In genomic region chr1:27366113-27366410, GRCh38 we compare ENCODE assay signal across 9 cellular contexts. TPM values are rescaled to one million over a fixed set of nuclear protein-coding genes. Genes with fewer than 3 reads are reported as not detected.
A peak's percentile ranks its signal among the peaks of the same experiment; 100 is the strongest.
DNase-seq lines count a peak whose midpoint lies in the region; ATAC-seq, FAIRE-seq and TF ChIP-seq lines count a peak whose summit lies in the region.
"Had no signal": no experiment of that assay in that cellular context is flagged by ENCODE, and none has a peak within 500 bp of the region (broad histone marks: within the 10 kb centered on the region; RNA-seq: fewer than 3 reads in every experiment).

No MANE protein-coding gene starts in this region.

- H3K4me1 ChIP-seq in H1 (replicated peaks in 1 of 4; ENCODE audit: control insufficient read depth in 3 of 4, insufficient read depth in 4 of 4, low read length in 3 of 4) (peaks cover 3 to 18% (median 7%) of the 10 kb centered on the region in 4 experiments), mesenchymal stem cell (ENCODE audit: control insufficient read depth, insufficient read depth, low read depth, low read length) (peaks cover 13% of the 10 kb centered on the region)

- no peak overlapping the region for H2BK20ac ChIP-seq in H1 (ENCODE audit: low read length)

- H4K8ac ChIP-seq in H1 (ENCODE audit: extremely low read depth, insufficient read depth, low read length): peak overlapping the region; percentile 12; the same call in 1 of the 2 replicates
- peak overlapping the region; percentile 56 for H4K8ac ChIP-seq in mesenchymal stem cell (ENCODE audit: low read length)

- no peaks in the 10 kb centered on the region for H3K9me3 ChIP-seq in H1 (ENCODE audit: insufficient read depth in 2 of 2, low read depth in 1 of 2, low read length in 1 of 2)
- H3K9me3 ChIP-seq in mesenchymal stem cell (ENCODE audit: control insufficient read depth, low read length): no peaks in the 10 kb centered on the region

- H4K5ac ChIP-seq in H1 (ENCODE audit: insufficient read length, low read depth, low read length): peak overlapping the region; percentile 28

- 4% methylated on average over 22 of the region's 30 CpGs; no CpG with 5 or more reads in 1 of the 2 experiments for WGBS in H1 (ENCODE audit: extremely low coverage in 1 of 2, insufficient coverage in 1 of 2, insufficient read length in 1 of 2, insufficient replicate concordance in 2 of 2, low coverage in 1 of 2, low lambda C conversion rate in 2 of 2, missing lambda C conversion rate in 1 of 2), 2 experiments
- WGBS in mesenchymal stem cell: 0% methylated on average over 24 of the region's 30 CpGs

- H3K4ac ChIP-seq in H1 (replicated peaks; ENCODE audit: insufficient read length, low read depth, low read length) (no peak overlapping the region), mesenchymal stem cell (ENCODE audit: low read depth in 1 of 2, low read length in 2 of 2) (peak overlapping the region; percentile 64 to 84)

- H2BK12ac ChIP-seq in H1 (ENCODE audit: low read depth, low read length) (no peak overlapping the region), mesenchymal stem cell (ENCODE audit: low read length in 2 of 2) (no peak overlapping the region)

- H3K14ac ChIP-seq in H1 (ENCODE audit: insufficient read length): no peak overlapping the region
- H3K14ac ChIP-seq in mesenchymal stem cell (ENCODE audit: low read length in 2 of 2): peak overlapping the region; percentile 11 to 81

- H2BK120ac ChIP-seq in H1 (replicated peaks; ENCODE audit: low read depth, low read length): no peak overlapping the region
- peak overlapping the region; percentile 50 for H2BK120ac ChIP-seq in mesenchymal stem cell (ENCODE audit: low read depth, low read length)

- H2BK5ac ChIP-seq in H1 (ENCODE audit: low read depth, low read length): no peak overlapping the region
- peak overlapping the region; percentile 59 for H2BK5ac ChIP-seq in mesenchymal stem cell (ENCODE audit: low read depth, low read length, poor library complexity, severe bottlenecking)

- H3K18ac ChIP-seq in H1 (ENCODE audit: extremely low read depth, low read length): no peak overlapping the region
- H3K18ac ChIP-seq in mesenchymal stem cell (ENCODE audit: low read depth in 1 of 2, low read length in 2 of 2): peak overlapping the region; percentile 76 to 86

- CTCF ChIA-PET in H1 (lab: Charles Lee; ENCODE audit: partially characterized antibody): interaction anchor here (0.8 to 28.8 kb wide), 18 partner anchors 10 to 241 kb away, joined by 3 to 625 read pairs (median 8); partner anchors contain the start of genes CD164L2, FCN3, GPR3 and SYTL1

- peaks cover 2 to 10% (median 6%) of the 10 kb centered on the region in 4 experiments; a peak in 6 of 7 replicates for H3K27me3 ChIP-seq in H1 (replicated peaks in 1 of 4; ENCODE audit: control insufficient read depth in 3 of 4, extremely low read depth in 1 of 4, insufficient read depth in 3 of 4, low read length in 3 of 4)
- H3K27me3 ChIP-seq in mesenchymal stem cell (ENCODE audit: control insufficient read depth in 1 of 2, insufficient read depth in 1 of 2, low read length in 2 of 2): no peaks in the 10 kb centered on the region

- H4K20me1 ChIP-seq in H1 (replicated peaks in 1 of 2; ENCODE audit: control insufficient read depth in 1 of 2, insufficient read depth in 2 of 2, low read length in 2 of 2): peaks cover 0 to 2% of the 10 kb centered on the region in 2 experiments

- H3K9ac ChIP-seq in H1 (replicated peaks in 1 of 4; ENCODE audit: extremely low read depth in 1 of 4, low read depth in 3 of 4, low read length in 3 of 4) (peak overlapping the region in 3 of 4 experiments; percentile 45 to 73 (median 55); a peak in 5 of 7 replicates), mesenchymal stem cell (ENCODE audit: low read length) (peak overlapping the region; percentile 95)

- H3K4me2 ChIP-seq in H1 (ENCODE audit: insufficient read depth in 1 of 2, low read depth in 2 of 2, low read length in 2 of 2) (peak overlapping the region; percentile 85 to 97), mesenchymal stem cell (ENCODE audit: low read length, poor library complexity, severe bottlenecking) (peak overlapping the region; percentile 64)

- peak; percentile 86 for DNase-seq in EH (ENCODE audit: low read depth)
- DNase-seq in NCI-H748 treated with DMSO at 0.1 percent for 48 hours (lab: John Stamatoyannopoulos, UW): peak; percentile 54
- DNase-seq in activated CD8-positive, alpha-beta memory T cell treated with anti-CD3 and anti-CD28 coated beads, Interleukin-2, amount 50 U/mL, for 24 hours (ENCODE audit: extremely low read depth): peak; percentile 63
- DNase-seq in H1 (ENCODE audit: low read depth in 1 of 2, low spot score in 2 of 2): peak in 1 of 2 experiments; percentile 91
- peak; percentile 89 for DNase-seq in mesenchymal stem cell
- peak; percentile 36 for DNase-seq in stimulated activated CD8-positive, alpha-beta memory T cell treated with anti-CD3 and anti-CD28 coated beads, Interleukin-15, amount 100 ng/mL, for 1 hour (ENCODE audit: low read depth)

- H2AFZ ChIP-seq in H1 (ENCODE audit: low read length) (peak overlapping the region; percentile 41; the same call in 1 of the 2 replicates), mesenchymal stem cell (ENCODE audit: low read depth, low read length) (peak overlapping the region; percentile 18)

- FAIRE-seq in H1 (lab: Jason Lieb, UNC): no peak

- peak overlapping the region; percentile 27; the same call in 1 of the 2 replicates for H3K27ac ChIP-seq in H1 (ENCODE audit: low read depth, low read length)
- peak overlapping the region; percentile 94 for H3K27ac ChIP-seq in mesenchymal stem cell (ENCODE audit: low read length, poor library complexity, severe bottlenecking)

- no peaks in the 10 kb centered on the region for H3K79me1 ChIP-seq in H1 (ENCODE audit: low read depth, low read length)
- H3K79me1 ChIP-seq in mesenchymal stem cell (replicated peaks; ENCODE audit: low read length, poor library complexity, severe bottlenecking): peaks cover 11% of the 10 kb centered on the region

- H3K23ac ChIP-seq in H1 (ENCODE audit: insufficient read length) (no peak overlapping the region), mesenchymal stem cell (ENCODE audit: low read length in 2 of 2) (no peak overlapping the region)

- H3K23me2 ChIP-seq in H1 (ENCODE audit: low read depth, low read length): peaks cover 2% of the 10 kb centered on the region; the same call in 1 of the 2 replicates

- H2BK15ac ChIP-seq in H1 (ENCODE audit: low read length) (no peak overlapping the region), mesenchymal stem cell (ENCODE audit: low read depth, poor library complexity, severe bottlenecking) (peak overlapping the region; percentile 96)

- ATAC-seq in HG03025 (IDR thresholded peaks at IDR 0.05; ENCODE audit: low FRiP score, unreplicated experiment) (peak; percentile 20), GM19463 (IDR thresholded peaks at IDR 0.05; ENCODE audit: unreplicated experiment) (no peak)

- POLR2A ChIA-PET in H1 (lab: Charles Lee; ENCODE audit: partially characterized antibody): interaction anchor here (0.8 to 10.3 kb wide), 12 partner anchors 13 to 334 kb away, joined by 3 to 101 read pairs (median 4); partner anchors contain the start of gene CD164L2

- no peak for TF ChIP-seq EP300 in H1 (IDR thresholded peaks at IDR 0.05; ENCODE audit: borderline replicate concordance in 1 of 2, low read depth in 2 of 2, low read length in 2 of 2)

- H3K4me3 ChIP-seq in H1 (ENCODE audit: extremely low read depth in 1 of 4, insufficient read depth in 2 of 4, low read depth in 3 of 4, low read length in 4 of 4) (peak overlapping the region; percentile 62 to 71 (median 64)), mesenchymal stem cell (ENCODE audit: insufficient read depth in 1 of 2, low read depth in 1 of 2, low read length in 2 of 2) (peak overlapping the region; percentile 71 to 75)

- no peak overlapping the region for H4K91ac ChIP-seq in H1 (replicated peaks; ENCODE audit: insufficient read length, low read length)
- peak overlapping the region; percentile 70 for H4K91ac ChIP-seq in mesenchymal stem cell (ENCODE audit: low read length)

- no peak overlapping the region for H3K56ac ChIP-seq in H1 (replicated peaks; ENCODE audit: insufficient read length, low read depth, low read length)

- TF ChIP-seq CTCF in H1 (IDR thresholded peaks at IDR 0.05; ENCODE audit: control extremely low read depth in 1 of 3, insufficient read depth in 1 of 3, low read depth in 1 of 3, low read length in 3 of 3): no peak

- no peaks in the 10 kb centered on the region for H3K79me2 ChIP-seq in H1 (ENCODE audit: control insufficient read depth in 1 of 2, insufficient read depth in 2 of 2, low read length in 2 of 2)

- H2AK5ac ChIP-seq in H1 (ENCODE audit: low read depth, low read length): no peak overlapping the region
- no peak overlapping the region for H2AK5ac ChIP-seq in mesenchymal stem cell (ENCODE audit: low read length, severe bottlenecking)

- no peak for TF ChIP-seq RAD21 in H1 (IDR thresholded peaks at IDR 0.05 in 1 of 2, conservative IDR thresholded peaks at IDR 0.05 in 1 of 2; ENCODE audit: low read depth in 2 of 2, low read length in 2 of 2)

- H3K36me3 ChIP-seq in H1 (ENCODE audit: control insufficient read depth in 2 of 4, insufficient read depth in 4 of 4, low read length in 3 of 4) (no peaks in the 10 kb centered on the region), mesenchymal stem cell (ENCODE audit: control insufficient read depth in 1 of 2, insufficient read depth in 2 of 2, low read depth in 1 of 2, low read length in 2 of 2) (peaks cover 36 to 37% of the 10 kb centered on the region in 2 experiments)

- no peak for TF ChIP-seq POLR2A in H1 (IDR thresholded peaks at IDR 0.05; ENCODE audit: control extremely low read depth in 1 of 2, low read depth in 2 of 2, low read length in 2 of 2)

RNA-seq across cellular contexts. Expression of gene MAP3K6, which starts 0.7 kb away (rescaled TPM):
- 7.6 and 11.2 TPM in 2 replicates for total RNA-seq in H1 (2021; fragmentation: NEBNext Ultra II Directional; extraction: Animal tissue kit (Norgen Biotek cat#: 25700))
- 7.4 and 10.3 TPM in 2 replicates for polyA plus RNA-seq in H1 (2011; rRNA removed)
- polyA plus RNA-seq in H1 (2011; cell fraction: cytosol; rRNA removed): 6.7 TPM
- 40.8 TPM for polyA plus RNA-seq in H1 (2011; cell fraction: nucleus; rRNA removed)
- polyA plus RNA-seq in H1 (2012, experiment 1 of 2): 8.5 to 12.5 TPM (median 9.7 TPM) in 4 replicates
- polyA plus RNA-seq in H1 (2012, experiment 2 of 2): 9.5 TPM
- polyA plus RNA-seq in H1 (2013, experiment 1 of 2): 10.9 TPM
- 10.7 TPM for polyA plus RNA-seq in H1 (2013, experiment 2 of 2)
- 4.6 and 5.6 TPM in 2 replicates for polyA minus RNA-seq in H1 (2011; rRNA and poly(A)+ RNA removed)
- 2.6 TPM for polyA minus RNA-seq in H1 (2011; cell fraction: cytosol; rRNA and poly(A)+ RNA removed)
- 11.6 TPM for polyA minus RNA-seq in H1 (2011; cell fraction: nucleus; rRNA and poly(A)+ RNA removed)
- 27.2 TPM for polyA plus RNA-seq in mesenchymal stem cell (2013, experiment 1 of 2)
- polyA plus RNA-seq in mesenchymal stem cell (2013, experiment 2 of 2): 28.1 TPM

RNA-seq across cellular contexts. Expression of gene FCN3, which starts 8.6 kb away (rescaled TPM):
- 0.30 TPM in 1 of 2 replicates, not detected in the other for total RNA-seq in H1 (2021; fragmentation: NEBNext Ultra II Directional; extraction: Animal tissue kit (Norgen Biotek cat#: 25700))
- 0.35 and 0.57 TPM in 2 replicates for polyA plus RNA-seq in H1 (2011; rRNA removed)
- 0.32 TPM for polyA plus RNA-seq in H1 (2011; cell fraction: cytosol; rRNA removed)
- polyA plus RNA-seq in H1 (2011; cell fraction: nucleus; rRNA removed): 0.90 TPM
- polyA plus RNA-seq in H1 (2012, experiment 1 of 2): 0.28 to 0.78 TPM (median 0.40 TPM) in 3 of 4 replicates, not detected in the other
- not detected for polyA plus RNA-seq in H1 (2012, experiment 2 of 2)
- polyA plus RNA-seq in H1 (2013, experiment 1 of 2): 0.47 TPM
- 0.28 TPM for polyA plus RNA-seq in H1 (2013, experiment 2 of 2)
- polyA minus RNA-seq in H1 (2011; rRNA and poly(A)+ RNA removed): not detected in 2 replicates
- not detected for polyA minus RNA-seq in H1 (2011; cell fraction: cytosol; rRNA and poly(A)+ RNA removed)
- not detected for polyA minus RNA-seq in H1 (2011; cell fraction: nucleus; rRNA and poly(A)+ RNA removed)
- polyA plus RNA-seq in mesenchymal stem cell (2013, experiment 1 of 2): not detected
- polyA plus RNA-seq in mesenchymal stem cell (2013, experiment 2 of 2): not detected
- total RNA-seq: glomerular endothelial cell had no signal

RNA-seq across cellular contexts. Expression of gene CD164L2, which starts 17.1 kb away (rescaled TPM):
- total RNA-seq in H1 (2021; fragmentation: NEBNext Ultra II Directional; extraction: Animal tissue kit (Norgen Biotek cat#: 25700)): 3.3 and 3.8 TPM in 2 replicates
- 3.3 and 5.5 TPM in 2 replicates for polyA plus RNA-seq in H1 (2011; rRNA removed)
- polyA plus RNA-seq in H1 (2011; cell fraction: cytosol; rRNA removed): 6.5 TPM
- 26.5 TPM for polyA plus RNA-seq in H1 (2011; cell fraction: nucleus; rRNA removed)
- 3.0 to 4.1 TPM (median 3.4 TPM) in 4 replicates for polyA plus RNA-seq in H1 (2012, experiment 1 of 2)
- 2.5 TPM for polyA plus RNA-seq in H1 (2012, experiment 2 of 2)
- 1.9 TPM for polyA plus RNA-seq in H1 (2013, experiment 1 of 2)
- polyA plus RNA-seq in H1 (2013, experiment 2 of 2): 1.7 TPM
- polyA minus RNA-seq in H1 (2011; rRNA and poly(A)+ RNA removed): 0.63 and 1.5 TPM in 2 replicates
- not detected for polyA minus RNA-seq in H1 (2011; cell fraction: cytosol; rRNA and poly(A)+ RNA removed)
- polyA minus RNA-seq in H1 (2011; cell fraction: nucleus; rRNA and poly(A)+ RNA removed): 3.1 TPM
- polyA plus RNA-seq in mesenchymal stem cell (2013, experiment 1 of 2): not detected
- not detected for polyA plus RNA-seq in mesenchymal stem cell (2013, experiment 2 of 2)
- total RNA-seq: glomerular endothelial cell had no signal

RNA-seq across cellular contexts. Expression of gene SYTL1, which starts 24.2 kb away (rescaled TPM):
- total RNA-seq in H1 (2021; fragmentation: NEBNext Ultra II Directional; extraction: Animal tissue kit (Norgen Biotek cat#: 25700)): 6.4 and 8.8 TPM in 2 replicates
- polyA plus RNA-seq in H1 (2011; rRNA removed): 19.5 and 33.8 TPM in 2 replicates
- 14.6 TPM for polyA plus RNA-seq in H1 (2011; cell fraction: cytosol; rRNA removed)
- polyA plus RNA-seq in H1 (2011; cell fraction: nucleus; rRNA removed): 63.0 TPM
- polyA plus RNA-seq in H1 (2012, experiment 1 of 2): 4.0 to 13.1 TPM (median 10.8 TPM) in 4 replicates
- 6.3 TPM for polyA plus RNA-seq in H1 (2012, experiment 2 of 2)
- 8.5 TPM for polyA plus RNA-seq in H1 (2013, experiment 1 of 2)
- 8.4 TPM for polyA plus RNA-seq in H1 (2013, experiment 2 of 2)
- 2.9 and 5.0 TPM in 2 replicates for polyA minus RNA-seq in H1 (2011; rRNA and poly(A)+ RNA removed)
- 5.7 TPM for polyA minus RNA-seq in H1 (2011; cell fraction: cytosol; rRNA and poly(A)+ RNA removed)
- 13.1 TPM for polyA minus RNA-seq in H1 (2011; cell fraction: nucleus; rRNA and poly(A)+ RNA removed)
- polyA plus RNA-seq in mesenchymal stem cell (2013, experiment 1 of 2): 0.39 TPM
- polyA plus RNA-seq in mesenchymal stem cell (2013, experiment 2 of 2): 0.59 TPM

RNA-seq across cellular contexts. Expression of gene GPR3, which starts 26.4 kb away (rescaled TPM):
- 9.4 and 9.9 TPM in 2 replicates for total RNA-seq in H1 (2021; fragmentation: NEBNext Ultra II Directional; extraction: Animal tissue kit (Norgen Biotek cat#: 25700))
- polyA plus RNA-seq in H1 (2011; rRNA removed): 26.5 and 34.9 TPM in 2 replicates
- polyA plus RNA-seq in H1 (2011; cell fraction: cytosol; rRNA removed): 13.5 TPM
- polyA plus RNA-seq in H1 (2011; cell fraction: nucleus; rRNA removed): 21.1 TPM
- polyA plus RNA-seq in H1 (2012, experiment 1 of 2): 9.0 to 9.9 TPM (median 9.4 TPM) in 4 replicates
- polyA plus RNA-seq in H1 (2012, experiment 2 of 2): 11.8 TPM
- 27.7 TPM for polyA plus RNA-seq in H1 (2013, experiment 1 of 2)
- 27.2 TPM for polyA plus RNA-seq in H1 (2013, experiment 2 of 2)
- polyA minus RNA-seq in H1 (2011; rRNA and poly(A)+ RNA removed): 15.8 and 16.7 TPM in 2 replicates
- 7.1 TPM for polyA minus RNA-seq in H1 (2011; cell fraction: cytosol; rRNA and poly(A)+ RNA removed)
- polyA minus RNA-seq in H1 (2011; cell fraction: nucleus; rRNA and poly(A)+ RNA removed): 9.1 TPM
- 3.9 TPM for polyA plus RNA-seq in mesenchymal stem cell (2013, experiment 1 of 2)
- polyA plus RNA-seq in mesenchymal stem cell (2013, experiment 2 of 2): 4.4 TPM
